Comparison of ENCODE assay signal across 1 cellular context in the genomic region with DNA sequence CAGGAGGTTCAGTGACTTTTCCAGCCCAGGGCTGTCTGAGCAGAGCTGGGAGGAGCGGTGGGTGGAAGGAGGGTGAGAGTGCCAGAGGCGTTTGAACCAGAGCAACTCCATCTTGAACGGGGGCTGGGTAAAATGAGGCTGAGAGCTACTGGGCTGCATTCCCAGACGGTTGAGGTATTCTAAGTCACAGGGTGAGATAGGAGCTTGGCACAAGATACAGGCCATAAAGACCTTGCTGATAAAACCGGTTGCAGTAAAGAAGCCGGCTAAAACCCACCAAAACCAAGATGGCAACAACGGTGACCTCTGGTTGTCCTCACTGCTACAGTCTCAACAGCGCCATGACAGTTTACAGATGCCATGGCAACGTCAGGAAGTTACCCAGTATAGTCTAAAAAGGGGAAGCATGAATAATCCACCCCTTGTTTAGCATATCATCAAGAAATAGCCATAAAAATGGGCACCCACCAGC.
TF ChIP-seq lines count a peak whose summit lies in the region.

No MANE protein-coding gene starts in this region.

TF ChIP-seq in K562, 482 proteins besides CTCF, POLR2A, EP300 and RAD21 (continues in another document):
- TF ChIP-seq, protein P1, sequence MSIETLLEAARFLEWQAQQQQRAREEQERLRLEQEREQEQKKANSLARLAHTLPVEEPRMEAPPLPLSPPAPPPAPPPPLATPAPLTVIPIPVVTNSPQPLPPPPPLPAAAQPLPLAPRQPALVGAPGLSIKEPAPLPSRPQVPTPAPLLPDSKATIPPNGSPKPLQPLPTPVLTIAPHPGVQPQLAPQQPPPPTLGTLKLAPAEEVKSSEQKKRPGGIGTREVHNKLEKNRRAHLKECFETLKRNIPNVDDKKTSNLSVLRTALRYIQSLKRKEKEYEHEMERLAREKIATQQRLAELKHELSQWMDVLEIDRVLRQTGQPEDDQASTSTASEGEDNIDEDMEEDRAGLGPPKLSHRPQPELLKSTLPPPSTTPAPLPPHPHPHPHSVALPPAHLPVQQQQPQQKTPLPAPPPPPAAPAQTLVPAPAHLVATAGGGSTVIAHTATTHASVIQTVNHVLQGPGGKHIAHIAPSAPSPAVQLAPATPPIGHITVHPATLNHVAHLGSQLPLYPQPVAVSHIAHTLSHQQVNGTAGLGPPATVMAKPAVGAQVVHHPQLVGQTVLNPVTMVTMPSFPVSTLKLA (conservative IDR thresholded peaks at IDR 0.05): no peak
- peak; percentile 63 for TF ChIP-seq ETV1 (tag; conservative IDR thresholded peaks at IDR 0.05; ENCODE audit: low read depth)
- 0 out of 2 replicates have a peak, but pooled peaks have one; percentile 57 for TF ChIP-seq DIDO1 (tag; IDR thresholded peaks at IDR 0.05; ENCODE audit: low read depth)
- TF ChIP-seq ARNT (IDR thresholded peaks at IDR 0.05): no peak
- TF ChIP-seq ZKSCAN8 (CRISPR knock-in tag; IDR thresholded peaks at IDR 0.05): peak; percentile 95
- no peak for TF ChIP-seq ATF1 (CRISPR knock-in tag; IDR thresholded peaks at IDR 0.05)
- TF ChIP-seq ATF1 (tag; IDR thresholded peaks at IDR 0.05): peak; percentile 16; the same call in 1 of the 2 replicates
- TF ChIP-seq SRF (CRISPR knock-in tag; IDR thresholded peaks at IDR 0.05): peak in 1 of 2 experiments; percentile 58; a peak in 1 of 4 replicates
- peak; percentile 85; the same call in 1 of the 2 replicates for TF ChIP-seq ZBTB26 (CRISPR knock-in tag; IDR thresholded peaks at IDR 0.05)
- TF ChIP-seq GTF2A2 (tag; IDR thresholded peaks at IDR 0.05): peak; percentile 89
- 0 out of 2 replicates have a peak, but pooled peaks have one; percentile 12 for TF ChIP-seq TCFL5 (CRISPR knock-in tag; conservative IDR thresholded peaks at IDR 0.05)
- TF ChIP-seq YY1 (IDR thresholded peaks at IDR 0.05; ENCODE audit: borderline replicate concordance in 1 of 3, control insufficient read depth in 1 of 3, extremely low read depth in 1 of 3, insufficient read depth in 3 of 3, insufficient read length in 1 of 3, insufficient replicate concordance in 2 of 3, low read depth in 1 of 3, low read length in 2 of 3): peak in 2 of 3 experiments; percentile 56 to 78
- TF ChIP-seq, protein P2, sequence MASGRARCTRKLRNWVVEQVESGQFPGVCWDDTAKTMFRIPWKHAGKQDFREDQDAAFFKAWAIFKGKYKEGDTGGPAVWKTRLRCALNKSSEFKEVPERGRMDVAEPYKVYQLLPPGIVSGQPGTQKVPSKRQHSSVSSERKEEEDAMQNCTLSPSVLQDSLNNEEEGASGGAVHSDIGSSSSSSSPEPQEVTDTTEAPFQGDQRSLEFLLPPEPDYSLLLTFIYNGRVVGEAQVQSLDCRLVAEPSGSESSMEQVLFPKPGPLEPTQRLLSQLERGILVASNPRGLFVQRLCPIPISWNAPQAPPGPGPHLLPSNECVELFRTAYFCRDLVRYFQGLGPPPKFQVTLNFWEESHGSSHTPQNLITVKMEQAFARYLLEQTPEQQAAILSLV (tag; IDR thresholded peaks at IDR 0.05): peak; percentile 78
- peak in 1 of 2 experiments; percentile 77; a peak in 2 of 4 replicates for TF ChIP-seq TEAD1 (CRISPR knock-in tag; IDR thresholded peaks at IDR 0.05)
- TF ChIP-seq MED1 (CRISPR knock-in tag; IDR thresholded peaks at IDR 0.05; ENCODE audit: borderline replicate concordance): no peak
- no peak for TF ChIP-seq POLR2G (IDR thresholded peaks at IDR 0.05; ENCODE audit: low read depth, low read length)
- TF ChIP-seq TEAD2 (tag; IDR thresholded peaks at IDR 0.05): peak; percentile 91
- peak; percentile 87 for TF ChIP-seq ZBTB9 (CRISPR knock-in tag; IDR thresholded peaks at IDR 0.05)
- no peak for TF ChIP-seq ZNF740 (CRISPR knock-in tag; IDR thresholded peaks at IDR 0.05)
- peak in 1 of 2 experiments; percentile 94; a peak in 2 of 4 replicates for TF ChIP-seq ZNF740 (tag; IDR thresholded peaks at IDR 0.05)
- TF ChIP-seq NFE2L1 (tag; IDR thresholded peaks at IDR 0.05; ENCODE audit: borderline replicate concordance, low read depth): 0 out of 2 replicates have a peak, but pooled peaks have one; percentile 20
- peak; percentile 44; the same call in 1 of the 2 replicates for TF ChIP-seq MAFG (tag; conservative IDR thresholded peaks at IDR 0.05)
- TF ChIP-seq CREB1 (IDR thresholded peaks at IDR 0.05): no peak
- no peak for TF ChIP-seq CREB1 (CRISPR knock-in tag; IDR thresholded peaks at IDR 0.05)
- TF ChIP-seq ZNF23 (CRISPR knock-in tag; IDR thresholded peaks at IDR 0.05): no peak
- peak; percentile 97 for TF ChIP-seq ZNF584 (CRISPR knock-in tag; IDR thresholded peaks at IDR 0.05; ENCODE audit: low read depth)
- TF ChIP-seq VEZF1 (CRISPR knock-in tag; IDR thresholded peaks at IDR 0.05): peak; percentile 54
- TF ChIP-seq HBP1 (CRISPR knock-in tag; IDR thresholded peaks at IDR 0.05): peak; percentile 59; the same call in 1 of the 2 replicates
- TF ChIP-seq, protein P3, sequence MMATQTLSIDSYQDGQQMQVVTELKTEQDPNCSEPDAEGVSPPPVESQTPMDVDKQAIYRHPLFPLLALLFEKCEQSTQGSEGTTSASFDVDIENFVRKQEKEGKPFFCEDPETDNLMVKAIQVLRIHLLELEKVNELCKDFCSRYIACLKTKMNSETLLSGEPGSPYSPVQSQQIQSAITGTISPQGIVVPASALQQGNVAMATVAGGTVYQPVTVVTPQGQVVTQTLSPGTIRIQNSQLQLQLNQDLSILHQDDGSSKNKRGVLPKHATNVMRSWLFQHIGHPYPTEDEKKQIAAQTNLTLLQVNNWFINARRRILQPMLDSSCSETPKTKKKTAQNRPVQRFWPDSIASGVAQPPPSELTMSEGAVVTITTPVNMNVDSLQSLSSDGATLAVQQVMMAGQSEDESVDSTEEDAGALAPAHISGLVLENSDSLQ (IDR thresholded peaks at IDR 0.05): no peak
- peak; percentile 64; the same call in 1 of the 2 replicates for TF ChIP-seq ZNF354B (CRISPR knock-in tag; IDR thresholded peaks at IDR 0.05)
- no peak for TF ChIP-seq NR2C2 (CRISPR knock-in tag; IDR thresholded peaks at IDR 0.05)
- TF ChIP-seq NR2C2 (tag; IDR thresholded peaks at IDR 0.05): peak; percentile 69
- 0 out of 2 replicates have a peak, but pooled peaks have one; percentile 21 for TF ChIP-seq ZNF347 (CRISPR knock-in tag; IDR thresholded peaks at IDR 0.05; ENCODE audit: low read depth)
- TF ChIP-seq SREBF2 (CRISPR knock-in tag; IDR thresholded peaks at IDR 0.05): no peak
- TF ChIP-seq, protein P4, sequence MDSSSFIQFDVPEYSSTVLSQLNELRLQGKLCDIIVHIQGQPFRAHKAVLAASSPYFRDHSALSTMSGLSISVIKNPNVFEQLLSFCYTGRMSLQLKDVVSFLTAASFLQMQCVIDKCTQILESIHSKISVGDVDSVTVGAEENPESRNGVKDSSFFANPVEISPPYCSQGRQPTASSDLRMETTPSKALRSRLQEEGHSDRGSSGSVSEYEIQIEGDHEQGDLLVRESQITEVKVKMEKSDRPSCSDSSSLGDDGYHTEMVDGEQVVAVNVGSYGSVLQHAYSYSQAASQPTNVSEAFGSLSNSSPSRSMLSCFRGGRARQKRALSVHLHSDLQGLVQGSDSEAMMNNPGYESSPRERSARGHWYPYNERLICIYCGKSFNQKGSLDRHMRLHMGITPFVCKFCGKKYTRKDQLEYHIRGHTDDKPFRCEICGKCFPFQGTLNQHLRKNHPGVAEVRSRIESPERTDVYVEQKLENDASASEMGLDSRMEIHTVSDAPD (CRISPR knock-in tag; IDR thresholded peaks at IDR 0.05): peak; percentile 69; the same call in 1 of the 2 replicates
- no peak for TF ChIP-seq PRPF4 (IDR thresholded peaks at IDR 0.05; ENCODE audit: insufficient read depth, low read depth, low read length, poor library complexity, severe bottlenecking)
- no peak for TF ChIP-seq ZNF717 (CRISPR knock-in tag; IDR thresholded peaks at IDR 0.05)
- peak in 1 of 2 experiments; percentile 98; a peak in 2 of 4 replicates for TF ChIP-seq ZNF639 (CRISPR knock-in tag; conservative IDR thresholded peaks at IDR 0.05 in 1 of 2, IDR thresholded peaks at IDR 0.05 in 1 of 2)
- TF ChIP-seq SMAD3 (CRISPR knock-in tag; conservative IDR thresholded peaks at IDR 0.05): peak; percentile 86
- TF ChIP-seq PYGO2 (tag; IDR thresholded peaks at IDR 0.05): peak; percentile 92
- peak; percentile 62; the same call in 1 of the 2 replicates for TF ChIP-seq ID3 (CRISPR knock-in tag; IDR thresholded peaks at IDR 0.05)
- TF ChIP-seq ID3 (tag; IDR thresholded peaks at IDR 0.05): peak; percentile 95
- TF ChIP-seq HIVEP1 (CRISPR knock-in tag; IDR thresholded peaks at IDR 0.05): peak; percentile 88; the same call in 1 of the 2 replicates
- TF ChIP-seq ZNF583 (CRISPR knock-in tag; IDR thresholded peaks at IDR 0.05): peak; percentile 92
- TF ChIP-seq TRIM25 (IDR thresholded peaks at IDR 0.05; ENCODE audit: borderline replicate concordance): no peak
- 0 out of 2 replicates have a peak, but pooled peaks have one; percentile 36 for TF ChIP-seq RFX7 (CRISPR knock-in tag; IDR thresholded peaks at IDR 0.05)
- peak; percentile 98 for TF ChIP-seq HDAC8 (tag; IDR thresholded peaks at IDR 0.05)
- peak; percentile 75 for TF ChIP-seq KLF13 (tag; IDR thresholded peaks at IDR 0.05; ENCODE audit: borderline replicate concordance, low read depth)
- TF ChIP-seq GABPA (tag; conservative IDR thresholded peaks at IDR 0.05; ENCODE audit: low read depth): peak; percentile 29; the same call in 1 of the 2 replicates
